Comparison of ENCODE assay signal across 23 cellular contexts in the genomic region with DNA sequence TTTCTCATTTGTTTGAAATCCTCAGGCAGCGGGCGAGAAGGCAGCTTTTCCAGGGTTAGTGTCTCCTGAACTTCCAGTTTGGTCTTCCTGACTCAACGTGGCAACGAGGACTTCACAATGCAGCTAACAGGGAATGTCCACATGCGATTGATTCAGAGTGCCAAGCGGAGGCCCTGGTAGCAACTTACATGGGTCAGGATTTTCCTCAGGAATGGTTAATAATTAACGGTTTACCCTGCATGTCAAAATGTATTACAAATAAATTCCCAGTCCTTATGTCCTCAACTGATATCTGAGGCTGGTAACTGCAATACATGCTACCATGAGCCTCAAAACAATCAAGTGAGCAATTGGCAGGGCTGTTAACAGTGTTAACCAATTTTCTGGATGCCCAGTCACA.
"Had no signal": no experiment of that assay in that cellular context is flagged by ENCODE, and none has a peak within 500 bp of the region (broad histone marks: within the 10 kb centered on the region; RNA-seq: fewer than 3 reads in every experiment).

No MANE protein-coding gene starts in this region.

- H3K4me1 ChIP-seq: foreskin keratinocyte, left lung, lower lobe of right lung, neural progenitor cell, prostate gland, testis, tibial nerve, upper lobe of right lung, vagina had no signal

- H3K9me3 ChIP-seq: left lung, lower lobe of right lung, ovary, prostate gland, testis, tibial nerve, upper lobe of right lung, vagina had no signal

- H3K36me3 ChIP-seq: left lung, lower lobe of right lung, neural progenitor cell, ovary, prostate gland, tibial nerve, upper lobe of right lung, vagina had no signal

- H3K4me3 ChIP-seq: left lung, lower lobe of right lung, neural progenitor cell, ovary, prostate gland, testis, tibial nerve, upper lobe of right lung, vagina had no signal

- H3K27me3 ChIP-seq: foreskin keratinocyte, left lung, neural progenitor cell, ovary, testis, tibial nerve, upper lobe of right lung, vagina had no signal

- ATAC-seq: effector memory CD8-positive, alpha-beta T cell; foreskin keratinocyte; left lung; lower lobe of right lung; natural killer cell treated with Interleukin-12 subunit alpha and Interleukin-12 subunit beta and Interleukin-15 and Interleukin-18, amount 100 ng/mL, for 72 hours; sciatic nerve; stimulated activated naive B cell treated with anti-CD40 and anti-IgM and Interleukin-4, amounts not matched to agents 10 μg/mL and 1 μg/mL and 100 μg/mL, for 72 hours; stimulated activated naive CD8-positive, alpha-beta T cell treated with anti-CD3 and anti-CD28 coated beads, Interleukin-15, amount 100 ng/mL, for 72 hours; upper lobe of right lung had no signal

- H3K27ac ChIP-seq: foreskin keratinocyte, left lung, lower lobe of right lung, neural progenitor cell, ovary, prostate gland, testis, tibial nerve, upper lobe of right lung, vagina had no signal

- DNase-seq: effector memory CD8-positive, alpha-beta T cell; foreskin keratinocyte; head of caudate nucleus; hippocampal formation; kidney glomerular epithelial cell; left lung; lower lobe of right lung; midbrain; nucleus accumbens; ovary; retina; stimulated activated CD4-positive, alpha-beta T cell treated with anti-CD3 and anti-CD28 coated beads, Interleukin-2, amount 100 ng/mL, for 24 hours; stimulated activated CD4-positive, alpha-beta T cell treated with anti-CD3 and anti-CD28 coated beads, Interleukin-4, amount 100 ng/mL, for 4 hours; stimulated activated naive B cell treated with anti-CD40 and anti-IgM and Interleukin-4, amounts not matched to agents 10 μg/mL and 1 μg/mL and 100 μg/mL, for 72 hours; stimulated activated naive CD8-positive, alpha-beta T cell treated with anti-CD3 and anti-CD28 coated beads, Interleukin-15, amount 100 ng/mL, for 72 hours; testis; upper lobe of right lung had no signal
